In genomic region chr11:12288212-12288933, GRCh38 we compare ENCODE assay signal across 8 cellular contexts.
DNase-seq lines count a peak whose midpoint lies in the region; ATAC-seq and TF ChIP-seq lines count a peak whose summit lies in the region.

No MANE protein-coding gene starts in this region.

- H3K4me1 ChIP-seq in HCT116 (ENCODE audit: control insufficient read depth in 1 of 2, insufficient read depth in 2 of 2, low read length in 2 of 2): peaks cover 25 to 39% of the 10 kb centered on the region in 2 experiments

- ATAC-seq in HCT116 (peak; percentile 54), HG03520 (IDR thresholded peaks at IDR 0.05; ENCODE audit: unreplicated experiment) (no peak)
- peak; percentile 18 for ATAC-seq in stimulated activated naive CD8-positive, alpha-beta T cell treated with anti-CD3 and anti-CD28 coated beads, Interleukin-15, amount 100 ng/mL, for 72 hours

- H3K9me3 ChIP-seq in HCT116 (ENCODE audit: control insufficient read depth in 1 of 2, insufficient read depth in 1 of 2, low read depth in 1 of 2, low read length in 2 of 2): no peaks in the 10 kb centered on the region

- no peaks in the 10 kb centered on the region for H3K27me3 Mint-ChIP-seq in activated CD4-positive, alpha-beta memory T cell treated with anti-CD3 and anti-CD28 coated beads, Interleukin-2, amount 10 ng/mL, durations not matched to agents 7 days and 5 days
- no peaks in the 10 kb centered on the region for H3K27me3 Mint-ChIP-seq in stimulated activated naive CD8-positive, alpha-beta T cell treated with anti-CD3 and anti-CD28 coated beads, Interleukin-15, amount 100 ng/mL, for 72 hours

- TF ChIP-seq POLR2A in HCT116 (IDR thresholded peaks at IDR 0.05; ENCODE audit: borderline replicate concordance, extremely low read depth, insufficient read depth, insufficient read length): no peak

- H3K36me3 ChIP-seq in HCT116 (ENCODE audit: control insufficient read depth in 1 of 2, insufficient read depth in 2 of 2, low read length in 2 of 2): no peaks in the 10 kb centered on the region

- H3K9me3 Mint-ChIP-seq in activated CD4-positive, alpha-beta memory T cell treated with anti-CD3 and anti-CD28 coated beads, Interleukin-2, amount 10 ng/mL, durations not matched to agents 7 days and 5 days: no peaks in the 10 kb centered on the region
- no peaks in the 10 kb centered on the region for H3K9me3 Mint-ChIP-seq in stimulated activated naive CD8-positive, alpha-beta T cell treated with anti-CD3 and anti-CD28 coated beads, Interleukin-15, amount 100 ng/mL, for 72 hours

- no peaks in the 10 kb centered on the region for H4K20me1 ChIP-seq in HCT116 (ENCODE audit: insufficient read depth)

- RAD21 ChIA-PET in HCT116 (lab: Charles Lee; ENCODE audit: low non-redundant PET in 1 of 2, low total read pairs in 2 of 2, uncharacterized antibody in 2 of 2, unreplicated experiment in 2 of 2): interaction anchor here (0.6 to 1.3 kb wide), 7 partner anchors 43 to 676 kb away, joined by 3 to 5 read pairs (median 3); no protein-coding TSS in a partner anchor

- TF ChIP-seq RAD21 in HCT116 (IDR thresholded peaks at IDR 0.05; ENCODE audit: low read depth): peak; percentile 95

- H3K27me3 ChIP-seq in HCT116 (ENCODE audit: insufficient read depth, low read length): no peaks in the 10 kb centered on the region

- H3K9ac ChIP-seq in HCT116 (ENCODE audit: low read length): peak overlapping the region; percentile 58

- intact Hi-C loops in HCT116 (cut with micrococcal nuclease): no loop called here

- H2AFZ ChIP-seq in HCT116 (ENCODE audit: low read depth, low read length, poor library complexity, severe bottlenecking): no peak overlapping the region

- no peak overlapping the region for H3K27ac Mint-ChIP-seq in activated CD4-positive, alpha-beta memory T cell treated with anti-CD3 and anti-CD28 coated beads, Interleukin-2, amount 10 ng/mL, durations not matched to agents 7 days and 5 days
- no peak overlapping the region for H3K27ac Mint-ChIP-seq in stimulated activated naive CD8-positive, alpha-beta T cell treated with anti-CD3 and anti-CD28 coated beads, Interleukin-15, amount 100 ng/mL, for 72 hours

- DNase-seq in HCT116 (ENCODE audit: low read depth, low spot score): peak; percentile 71
- peak; percentile 86 to 95 for DNase-seq in NCI-H524 (lab: John Stamatoyannopoulos, UW)
- peak; percentile 61 for DNase-seq in activated CD4-positive, alpha-beta memory T cell treated with anti-CD3 and anti-CD28 coated beads, Interleukin-2, amount 10 ng/mL, durations not matched to agents 7 days and 5 days
- peak; percentile 41 for DNase-seq in epithelial cell of prostate (ENCODE audit: low read depth, low spot score)
- DNase-seq in middle frontal gyrus (ENCODE audit: extremely low spot score, low spot score): peak; percentile 72
- DNase-seq in stimulated activated naive CD8-positive, alpha-beta T cell treated with anti-CD3 and anti-CD28 coated beads, Interleukin-15, amount 100 ng/mL, for 72 hours: no peak

- peak overlapping the region; percentile 81 for H3K4me2 ChIP-seq in HCT116 (ENCODE audit: low read length)

- POLR2A ChIA-PET in HCT116 (lab: Charles Lee): interaction anchor here (0.6 to 1.6 kb wide), 2 partner anchors 43 to 683 kb away, joined by 3 to 5 read pairs; no protein-coding TSS in a partner anchor
- POLR2A ChIA-PET in activated CD4-positive, alpha-beta memory T cell treated with anti-CD3 and anti-CD28 coated beads, Interleukin-2, amount 10 ng/mL, durations not matched to agents 7 days and 5 days (lab: Charles Lee): interaction anchor here (1.2 kb wide), 1 partner anchor 40 kb away, joined by 3 read pairs; no protein-coding TSS in a partner anchor

- peak; percentile 98 for TF ChIP-seq CTCF in C4-2B (conservative IDR thresholded peaks at IDR 0.05)
- TF ChIP-seq CTCF in HCT116 (IDR thresholded peaks at IDR 0.05 in 2 of 3, conservative IDR thresholded peaks at IDR 0.05 in 1 of 3; ENCODE audit: borderline replicate concordance in 1 of 3, insufficient read depth in 1 of 3, low read depth in 2 of 3, low read length in 2 of 3): peak; percentile 83 to 96 (median 95)

- H3K79me2 ChIP-seq in HCT116 (ENCODE audit: insufficient read depth, low read length): no peaks in the 10 kb centered on the region

- CTCF ChIA-PET in HCT116 (lab: Charles Lee): interaction anchor here (0.7 to 3.7 kb wide), 33 partner anchors 9 to 1097 kb away, joined by 3 to 40 read pairs (median 4); partner anchors contain the start of gene PARVA
- CTCF ChIA-PET in activated CD4-positive, alpha-beta memory T cell treated with anti-CD3 and anti-CD28 coated beads, Interleukin-2, amount 10 ng/mL, durations not matched to agents 7 days and 5 days (lab: Charles Lee): interaction anchor here (0.6 to 4.9 kb wide), 31 partner anchors 8 to 650 kb away, joined by 3 to 34 read pairs (median 4); no protein-coding TSS in a partner anchor

- no peaks in the 10 kb centered on the region for H3K9me2 ChIP-seq in HCT116 (ENCODE audit: insufficient read depth)

- peaks cover 16% of the 10 kb centered on the region for H3K4me1 Mint-ChIP-seq in activated CD4-positive, alpha-beta memory T cell treated with anti-CD3 and anti-CD28 coated beads, Interleukin-2, amount 10 ng/mL, durations not matched to agents 7 days and 5 days
- peaks cover 8% of the 10 kb centered on the region for H3K4me1 Mint-ChIP-seq in stimulated activated naive CD8-positive, alpha-beta T cell treated with anti-CD3 and anti-CD28 coated beads, Interleukin-15, amount 100 ng/mL, for 72 hours

- H3K27ac ChIP-seq in C4-2B (no peak overlapping the region), HCT116 (ENCODE audit: low read depth, low read length) (peak overlapping the region; percentile 62), epithelial cell of prostate (peak overlapping the region; percentile 90)

- no TSS peak for BruUV-seq in HCT116 (replicated peaks; lab: Mats Ljungman, UMichigan)

- peak overlapping the region; percentile 20 to 50; a peak in 2 of 4 replicates for H3K4me3 ChIP-seq in HCT116 (replicated peaks in 1 of 2; ENCODE audit: low read depth in 1 of 2, low read length in 2 of 2)

- H3K36me3 Mint-ChIP-seq in activated CD4-positive, alpha-beta memory T cell treated with anti-CD3 and anti-CD28 coated beads, Interleukin-2, amount 10 ng/mL, durations not matched to agents 7 days and 5 days (ENCODE audit: low read depth): no peaks in the 10 kb centered on the region

- H3K4me3 Mint-ChIP-seq in activated CD4-positive, alpha-beta memory T cell treated with anti-CD3 and anti-CD28 coated beads, Interleukin-2, amount 10 ng/mL, durations not matched to agents 7 days and 5 days: no peak overlapping the region
- no peak overlapping the region for H3K4me3 Mint-ChIP-seq in stimulated activated naive CD8-positive, alpha-beta T cell treated with anti-CD3 and anti-CD28 coated beads, Interleukin-15, amount 100 ng/mL, for 72 hours

TF ChIP-seq in HCT116, 20 proteins besides CTCF, POLR2A, EP300 and RAD21:
- TF ChIP-seq YY1 (IDR thresholded peaks at IDR 0.05; ENCODE audit: extremely low read depth, insufficient replicate concordance, low read depth, low read length) (peak; percentile 47), CBX3 (IDR thresholded peaks at IDR 0.05; ENCODE audit: low read depth) (no peak; the same call in 1 of the 2 replicates)

Comparison
In these comparisons a context has a peak if more than half of its experiments do, and no peak if none do; other contexts are left out.
1. DNase-seq: peak in HCT116 (single experiment), NCI-H524 (2 of 2), activated CD4-positive, alpha-beta memory T cell treated with anti-CD3 and anti-CD28 coated beads, Interleukin-2, amount 10 ng/mL, durations not matched to agents 7 days and 5 days (single experiment), epithelial cell of prostate (single experiment) and middle frontal gyrus (single experiment); none in stimulated activated naive CD8-positive, alpha-beta T cell treated with anti-CD3 and anti-CD28 coated beads, Interleukin-15, amount 100 ng/mL, for 72 hours (0 of 2).